In the genomic region with DNA sequence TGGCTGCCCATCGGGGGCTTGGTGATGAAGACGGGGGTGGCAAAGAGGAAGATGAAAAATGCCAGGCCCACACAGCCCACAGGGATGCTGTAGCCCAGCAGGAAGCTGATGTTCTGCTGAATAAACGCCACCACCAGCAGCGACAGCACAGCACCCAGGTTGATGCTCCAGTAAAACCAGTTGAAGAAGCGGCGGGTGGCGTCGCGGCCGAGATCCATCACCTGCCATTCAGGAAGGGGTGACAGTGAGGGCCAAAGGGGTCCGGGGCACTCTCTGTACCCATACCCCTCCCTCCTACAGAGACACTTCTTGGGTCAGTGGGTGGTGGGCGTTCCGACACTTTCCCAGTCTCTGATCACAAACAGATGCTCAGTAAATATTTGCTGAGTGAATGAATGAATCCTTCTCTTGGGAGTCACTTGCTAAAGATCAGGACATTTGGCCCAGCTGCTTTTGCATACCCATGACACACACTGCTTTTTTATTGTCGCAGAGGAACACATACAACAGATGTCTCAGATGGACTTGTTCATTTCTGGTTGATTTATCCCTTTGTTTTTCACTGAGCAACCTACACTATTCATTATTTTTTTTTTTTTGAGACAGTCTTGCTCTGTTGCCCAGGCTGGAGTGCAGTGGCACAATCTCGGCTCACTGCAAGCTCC, we compare ENCODE assay signal across 16 cellular contexts. TPM values are rescaled to one million over a fixed set of nuclear protein-coding genes. Genes with fewer than 3 reads are reported as not detected.
"Had no signal": no experiment of that assay in that cellular context is flagged by ENCODE, and none has a peak within 500 bp of the region (broad histone marks: within the 10 kb centered on the region; RNA-seq: fewer than 3 reads in every experiment).

No MANE protein-coding gene starts in this region.

- H3K27ac Mint-ChIP-seq: activated CD4-positive, alpha-beta memory T cell treated with anti-CD3 and anti-CD28 coated beads, Interleukin-2, amount 10 ng/mL, durations not matched to agents 7 days and 5 days; activated naive CD8-positive, alpha-beta T cell treated with anti-CD3 and anti-CD28 coated beads for 36 hours; activated T-cell treated with anti-CD3 and anti-CD28 coated beads, Interleukin-2, amount 50 U/mL, for 72 hours; immature natural killer cell; mesothelial cell of epicardium; stimulated activated naive CD8-positive, alpha-beta T cell treated with anti-CD3 and anti-CD28 coated beads, Interleukin-15, Interleukin-2, amounts not matched to agents 100 ng/mL and 50 ng/mL, for 24 hours had no signal

- H3K36me3 Mint-ChIP-seq: activated naive CD8-positive, alpha-beta T cell treated with anti-CD3 and anti-CD28 coated beads for 36 hours; immature natural killer cell; mesothelial cell of epicardium had no signal

- H3K4me3 Mint-ChIP-seq: activated CD4-positive, alpha-beta memory T cell treated with anti-CD3 and anti-CD28 coated beads, Interleukin-2, amount 10 ng/mL, durations not matched to agents 7 days and 5 days; activated naive CD8-positive, alpha-beta T cell treated with anti-CD3 and anti-CD28 coated beads for 36 hours; activated T-cell treated with anti-CD3 and anti-CD28 coated beads, Interleukin-2, amount 50 U/mL, for 72 hours; immature natural killer cell; mesothelial cell of epicardium; stimulated activated naive CD8-positive, alpha-beta T cell treated with anti-CD3 and anti-CD28 coated beads, Interleukin-15, Interleukin-2, amounts not matched to agents 100 ng/mL and 50 ng/mL, for 24 hours had no signal

- ATAC-seq: activated T-cell treated with anti-CD3 and anti-CD28 coated beads, Interleukin-2, amount 50 U/mL, for 72 hours; esophagus mucosa had no signal

- H3K27me3 Mint-ChIP-seq: activated naive CD8-positive, alpha-beta T cell treated with anti-CD3 and anti-CD28 coated beads for 36 hours; naive B cell; stimulated activated naive CD8-positive, alpha-beta T cell treated with anti-CD3 and anti-CD28 coated beads, Interleukin-15, Interleukin-2, amounts not matched to agents 100 ng/mL and 50 ng/mL, for 24 hours had no signal

- DNase-seq: activated CD4-positive, alpha-beta memory T cell treated with anti-CD3 and anti-CD28 coated beads, Interleukin-2, amount 10 ng/mL, durations not matched to agents 7 days and 5 days; activated CD4-positive, alpha-beta T cell treated with anti-CD3 and anti-CD28 coated beads for 1 hour; activated CD8-positive, alpha-beta memory T cell treated with anti-CD3 and anti-CD28 coated beads, Interleukin-2, amount 50 U/mL, for 4 hours; activated gamma-delta T cell treated with Interleukin-2 at 50 U/mL for 16 hours; activated naive CD8-positive, alpha-beta T cell treated with anti-CD3 and anti-CD28 coated beads for 36 hours; activated T-cell treated with anti-CD3 and anti-CD28 coated beads, Interleukin-2, amount 50 U/mL, for 72 hours; immature natural killer cell; naive B cell; stimulated activated CD4-positive, alpha-beta T cell treated with anti-CD3 and anti-CD28 coated beads, Interleukin-4, amount 100 ng/mL, for 1 hour; stimulated activated CD8-positive, alpha-beta memory T cell treated with anti-CD3 and anti-CD28 coated beads, Interleukin-4, amount 100 ng/mL, for 48 hours; T1000 had no signal

- H3K9me3 Mint-ChIP-seq: activated CD4-positive, alpha-beta memory T cell treated with anti-CD3 and anti-CD28 coated beads, Interleukin-2, amount 10 ng/mL, durations not matched to agents 7 days and 5 days; activated naive CD8-positive, alpha-beta T cell treated with anti-CD3 and anti-CD28 coated beads for 36 hours; activated T-cell treated with anti-CD3 and anti-CD28 coated beads, Interleukin-2, amount 50 U/mL, for 72 hours; immature natural killer cell; mesothelial cell of epicardium; naive B cell; stimulated activated naive CD8-positive, alpha-beta T cell treated with anti-CD3 and anti-CD28 coated beads, Interleukin-15, Interleukin-2, amounts not matched to agents 100 ng/mL and 50 ng/mL, for 24 hours had no signal

RNA-seq across cellular contexts. Expression of gene CD6, which starts 24.7 kb away (rescaled TPM):
- total RNA-seq: fibroblast of villous mesenchyme, pulmonary artery endothelial cell had no signal
